In the genomic region with DNA sequence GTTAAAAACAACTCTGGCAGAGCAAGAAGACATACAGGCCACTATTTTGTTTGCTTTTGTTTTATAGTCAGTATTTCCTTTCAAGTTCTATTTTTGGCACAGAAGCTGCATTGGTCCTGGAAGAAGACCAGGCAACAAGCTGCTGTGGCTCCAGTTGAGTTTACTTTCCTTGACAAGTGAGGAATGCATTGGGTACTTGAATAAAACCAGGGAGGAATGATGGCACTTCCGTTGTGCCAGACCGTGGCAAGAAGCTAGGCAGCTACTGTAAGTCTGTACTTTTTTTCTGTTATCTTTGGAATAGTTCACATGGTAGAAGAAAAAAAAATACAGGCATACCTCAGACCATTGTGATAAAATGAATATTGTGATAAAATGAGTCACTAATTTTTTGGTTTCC, we compare ENCODE assay signal across 9 cellular contexts.
DNase-seq lines count a peak whose midpoint lies in the region; ATAC-seq and TF ChIP-seq lines count a peak whose summit lies in the region.
"Had no signal": no experiment of that assay in that cellular context is flagged by ENCODE, and none has a peak within 500 bp of the region (broad histone marks: within the 10 kb centered on the region; RNA-seq: fewer than 3 reads in every experiment).

No MANE protein-coding gene starts in this region.

- H3K4me1 ChIP-seq in spleen = peaks cover 10 to 89% (median 66%) of the 10 kb centered on the region in 6 donors

- TF ChIP-seq CTCF in fibroblast of pulmonary artery (IDR thresholded peaks at IDR 0.05; ENCODE audit: low read length, missing control alignments) (no peak), spleen (IDR thresholded peaks at IDR 0.05 in 8 of 11, conservative IDR thresholded peaks at IDR 0.05 in 3 of 11) (no peak)

- intact Hi-C loops in spleen (cut with DNase I; ENCODE audit: low total_unique reads) = no loop called here

- H3K9me3 ChIP-seq in spleen = peaks cover 0 to 18% (median 11%) of the 10 kb centered on the region in 8 donors

- peaks cover 0 to 4% of the 10 kb centered on the region in 2 donors for H3K9me3 Mint-ChIP-seq in stimulated activated naive CD8-positive, alpha-beta T cell treated with anti-CD3 and anti-CD28 coated beads, Interleukin-15, amount 100 ng/mL, for 72 hours

- H3K27me3 ChIP-seq in spleen (replicated peaks in 1 of 7) = no peaks in the 10 kb centered on the region
- H3K27me3 ChIP-seq: BLaER1 treated with 17β-estradiol and CSF1 and Interleukin-3, amounts not matched to agents 10 nM and 100 nM had no signal

- DNase-seq in NCI-H1105 treated with DMSO at 0.1 percent for 48 hours (lab: John Stamatoyannopoulos, UW) (peak; percentile 33), NCI-H1105 (lab: John Stamatoyannopoulos, UW) (no peak), RPMI7951 (ENCODE audit: low read depth) (peak; percentile 91), fibroblast of pulmonary artery (ENCODE audit: low read depth) (peak; percentile 94), spleen (no peak), retina (no peak)
- DNase-seq in stimulated activated naive CD8-positive, alpha-beta T cell treated with anti-CD3 and anti-CD28 coated beads, Interleukin-15, amount 100 ng/mL, for 72 hours = no peak
- no peak for DNase-seq in activated effector memory CD4-positive, alpha-beta T cell treated with anti-CD3 and anti-CD28 coated beads, Interleukin-2, amount 50 U/mL, for 16 hours

- no peak overlapping the region for H3K4me3 ChIP-seq in fibroblast of pulmonary artery (replicated peaks; ENCODE audit: low read depth, low read length)
- no peak overlapping the region for H3K4me3 ChIP-seq in spleen
- H3K4me3 ChIP-seq: BLaER1 treated with 17β-estradiol and CSF1 and Interleukin-3, amounts not matched to agents 10 nM and 100 nM had no signal

- H3K36me3 ChIP-seq in spleen = peaks cover 0 to 44% (median 10%) of the 10 kb centered on the region in 6 donors

- peak overlapping the region; percentile 23 to 71 (median 56) for H3K27ac ChIP-seq in spleen
- H3K27ac ChIP-seq: BLaER1 treated with 17β-estradiol and CSF1 and Interleukin-3, amounts not matched to agents 10 nM and 100 nM had no signal

- no peaks in the 10 kb centered on the region for H3K27me3 Mint-ChIP-seq in stimulated activated naive CD8-positive, alpha-beta T cell treated with anti-CD3 and anti-CD28 coated beads, Interleukin-15, amount 100 ng/mL, for 72 hours

- peaks cover 77% of the 10 kb centered on the region for H3K4me1 Mint-ChIP-seq in stimulated activated naive CD8-positive, alpha-beta T cell treated with anti-CD3 and anti-CD28 coated beads, Interleukin-15, amount 100 ng/mL, for 72 hours

- no peak for TF ChIP-seq POLR2A in spleen (IDR thresholded peaks at IDR 0.05)

- WGBS in spleen, 5 donors = 29 to 48% (median 36%) methylated on average over 2 of the region's 2 CpGs

- peak overlapping the region in 1 of 2 donors; percentile 55 for H3K27ac Mint-ChIP-seq in stimulated activated naive CD8-positive, alpha-beta T cell treated with anti-CD3 and anti-CD28 coated beads, Interleukin-15, amount 100 ng/mL, for 72 hours

- no peak overlapping the region for H3K4me3 Mint-ChIP-seq in stimulated activated naive CD8-positive, alpha-beta T cell treated with anti-CD3 and anti-CD28 coated beads, Interleukin-15, amount 100 ng/mL, for 72 hours

- no peak for ATAC-seq in stimulated activated naive CD8-positive, alpha-beta T cell treated with anti-CD3 and anti-CD28 coated beads, Interleukin-15, amount 100 ng/mL, for 72 hours

Comparison
In these comparisons a context has a peak if more than half of its experiments do, and no peak if none do; other contexts are left out.
1. DNase-seq: peak in NCI-H1105 treated with DMSO at 0.1 percent for 48 hours (single experiment), RPMI7951 (single experiment) and fibroblast of pulmonary artery (single experiment); none in NCI-H1105 (single experiment), spleen (single experiment), retina (single experiment), stimulated activated naive CD8-positive, alpha-beta T cell treated with anti-CD3 and anti-CD28 coated beads, Interleukin-15, amount 100 ng/mL, for 72 hours (0 of 2) and activated effector memory CD4-positive, alpha-beta T cell treated with anti-CD3 and anti-CD28 coated beads, Interleukin-2, amount 50 U/mL, for 16 hours (single experiment).